ENCODE assay signal across 27 cellular contexts in the genomic region with DNA sequence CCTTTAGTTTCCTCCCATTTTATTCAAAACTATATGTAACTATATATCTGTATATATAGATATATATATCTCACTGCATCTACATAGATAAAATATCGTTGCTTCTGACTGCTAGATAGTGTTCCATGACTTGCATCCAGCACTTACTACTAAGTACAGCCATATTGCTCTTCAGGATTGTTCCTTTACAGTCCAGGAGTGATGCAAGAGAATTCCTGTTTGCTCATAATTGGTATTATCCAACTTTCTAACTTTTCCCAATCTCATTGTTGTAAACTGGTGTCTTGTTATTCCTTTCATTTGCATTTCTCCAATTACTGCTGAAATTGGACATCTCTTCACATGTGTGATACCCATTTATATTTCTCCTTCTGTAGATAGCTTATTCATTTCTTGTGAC.
"Had no signal": no experiment of that assay in that cellular context is flagged by ENCODE, and none has a peak within 500 bp of the region (broad histone marks: within the 10 kb centered on the region; RNA-seq: fewer than 3 reads in every experiment).

No MANE protein-coding gene starts in this region.

- H3K27ac Mint-ChIP-seq: nephron; neural progenitor cell; progenitor cell of endocrine pancreas; stimulated activated naive B cell treated with anti-CD40 and anti-IgM and Interleukin-4, amounts not matched to agents 10 μg/mL and 1 μg/mL and 100 μg/mL, for 72 hours; stimulated activated naive CD8-positive, alpha-beta T cell treated with anti-CD3 and anti-CD28 coated beads, Interleukin-15, Interleukin-2, amounts not matched to agents 100 ng/mL and 50 ng/mL, for 24 hours had no signal

- H3K9ac ChIP-seq: neural progenitor cell, parathyroid adenoma had no signal

- H3K27ac ChIP-seq: dorsolateral prefrontal cortex, epithelial cell of prostate, heart right ventricle, left lung, neural progenitor cell, parathyroid adenoma, right lobe of liver, suprapubic skin, transverse colon, upper lobe of right lung, uterus had no signal

- DNase-seq: dorsolateral prefrontal cortex; effector CD4-positive, alpha-beta T cell; foreskin melanocyte; glutamatergic neuron; heart right ventricle; hippocampal formation; left cardiac atrium; left lung; mesendoderm; midbrain; naive thymus-derived CD4-positive, alpha-beta T cell; right lobe of liver; small intestine; stimulated activated CD4-positive, alpha-beta T cell treated with anti-CD3 and anti-CD28 coated beads, Interleukin-15, amount 100 ng/mL, for 24 hours; stimulated activated CD4-positive, alpha-beta T cell treated with anti-CD3 and anti-CD28 coated beads, Interleukin-2, amount 100 ng/mL, for 48 hours; stimulated activated naive B cell treated with anti-CD40 and anti-IgM and Interleukin-4, amounts not matched to agents 10 μg/mL and 1 μg/mL and 100 μg/mL, for 72 hours; transverse colon; upper lobe of right lung; uterus had no signal

- H3K4me1 ChIP-seq: right lobe of liver, uterus had no signal

- H3K27me3 ChIP-seq: dorsolateral prefrontal cortex, heart right ventricle, left lung, neural progenitor cell, right lobe of liver, suprapubic skin, transverse colon, upper lobe of right lung, uterus had no signal

- H3K36me3 Mint-ChIP-seq: naive thymus-derived CD4-positive, alpha-beta T cell; stimulated activated naive B cell treated with anti-CD40 and anti-IgM and Interleukin-4, amounts not matched to agents 10 μg/mL and 1 μg/mL and 100 μg/mL, for 72 hours had no signal

- H3K27me3 Mint-ChIP-seq: stimulated activated naive B cell treated with anti-CD40 and anti-IgM and Interleukin-4, amounts not matched to agents 10 μg/mL and 1 μg/mL and 100 μg/mL, for 72 hours; stimulated activated naive CD8-positive, alpha-beta T cell treated with anti-CD3 and anti-CD28 coated beads, Interleukin-15, Interleukin-2, amounts not matched to agents 100 ng/mL and 50 ng/mL, for 24 hours had no signal

- H3K4me1 Mint-ChIP-seq: naive thymus-derived CD4-positive, alpha-beta T cell; stimulated activated naive B cell treated with anti-CD40 and anti-IgM and Interleukin-4, amounts not matched to agents 10 μg/mL and 1 μg/mL and 100 μg/mL, for 72 hours had no signal

- H3K36me3 ChIP-seq: heart right ventricle, left lung, neural progenitor cell, right lobe of liver, suprapubic skin, transverse colon, upper lobe of right lung, uterus had no signal

- H3K4me3 Mint-ChIP-seq: naive thymus-derived CD4-positive, alpha-beta T cell; nephron; neural progenitor cell; stimulated activated naive B cell treated with anti-CD40 and anti-IgM and Interleukin-4, amounts not matched to agents 10 μg/mL and 1 μg/mL and 100 μg/mL, for 72 hours; stimulated activated naive CD8-positive, alpha-beta T cell treated with anti-CD3 and anti-CD28 coated beads, Interleukin-15, Interleukin-2, amounts not matched to agents 100 ng/mL and 50 ng/mL, for 24 hours had no signal

- H3K79me2 ChIP-seq: parathyroid adenoma had no signal

- ATAC-seq: esophagus mucosa; heart right ventricle; left cardiac atrium; left lung; naive thymus-derived CD4-positive, alpha-beta T cell; right lobe of liver; stimulated activated naive B cell treated with anti-CD40 and anti-IgM and Interleukin-4, amounts not matched to agents 10 μg/mL and 1 μg/mL and 100 μg/mL, for 72 hours; upper lobe of right lung had no signal

- H3K4me2 ChIP-seq: neural progenitor cell had no signal

- H3K4me3 ChIP-seq: dorsolateral prefrontal cortex, heart right ventricle, left lung, neural progenitor cell, right lobe of liver, suprapubic skin, transverse colon, upper lobe of right lung, uterus had no signal

- H3K9me3 ChIP-seq: right lobe of liver, suprapubic skin, upper lobe of right lung, uterus had no signal

- H2AFZ ChIP-seq: neural progenitor cell, parathyroid adenoma had no signal
